In the genomic region with DNA sequence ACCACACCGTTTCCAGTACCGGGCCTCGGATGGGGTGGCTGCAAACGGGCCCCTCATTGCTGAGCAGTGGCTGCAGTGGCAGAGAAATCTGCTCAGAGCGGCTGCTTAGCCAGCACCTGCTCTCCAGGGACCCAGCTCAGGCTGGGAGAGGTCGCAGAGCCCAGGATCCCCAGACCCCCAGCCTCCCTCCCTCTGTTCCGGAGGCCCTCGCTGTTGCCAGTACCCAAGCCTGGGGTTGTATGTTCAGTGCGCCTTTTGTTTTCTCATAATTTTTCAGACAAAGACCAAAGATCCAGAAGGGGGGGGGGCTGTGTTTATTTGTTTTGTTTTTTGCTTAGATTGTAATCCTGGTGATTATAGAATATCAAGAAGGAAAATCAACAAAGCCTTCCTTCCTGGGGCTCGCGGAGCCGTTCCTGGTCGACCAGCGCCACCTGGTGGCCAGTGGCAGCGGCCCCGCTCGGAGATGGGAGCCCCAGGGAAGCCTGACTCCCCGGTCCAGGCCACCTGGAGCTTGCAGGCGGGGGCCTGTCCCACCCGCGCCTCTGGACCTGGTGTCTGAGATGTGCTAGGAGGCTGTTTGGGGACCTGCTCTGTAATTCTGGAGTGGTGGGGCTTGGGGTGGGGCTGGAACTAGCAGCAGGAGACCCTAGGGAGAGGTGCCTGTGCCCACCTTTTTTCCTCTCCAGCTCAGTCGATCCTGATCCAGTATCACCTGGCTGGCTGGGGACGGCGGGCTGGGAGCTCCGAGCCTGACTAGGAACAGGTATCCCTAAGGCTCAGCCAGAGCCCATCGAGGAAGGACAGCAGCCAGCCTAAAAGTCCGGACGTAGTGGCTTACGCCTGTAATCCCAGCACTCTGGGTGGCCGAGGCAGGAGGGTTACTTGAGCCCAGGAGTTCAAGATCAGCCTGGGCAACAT, we compare ENCODE assay signal across 8 cellular contexts.
DNase-seq lines count a peak whose midpoint lies in the region; ATAC-seq, FAIRE-seq and TF ChIP-seq lines count a peak whose summit lies in the region.

No MANE protein-coding gene starts in this region.

- no peaks in the 10 kb centered on the region for H3K36me3 Mint-ChIP-seq in naive thymus-derived CD8-positive, alpha-beta T cell

- no peak for TF ChIP-seq POLR2A in GM12892 (IDR thresholded peaks at IDR 0.05; ENCODE audit: low read depth, low read length)

- DNase-seq in AG04449 (ENCODE audit: low read depth, low spot score) (no peak), GM12892 (ENCODE audit: insufficient read length) (peak; percentile 96), NCI-H774 (lab: John Stamatoyannopoulos, UW) (peak; percentile 13), epithelial cell of esophagus (ENCODE audit: low read depth) (peak; percentile 59)
- peak; percentile 72 for DNase-seq in activated CD8-positive, alpha-beta memory T cell treated with anti-CD3 and anti-CD28 coated beads, Interleukin-2, amount 50 U/mL, for 4 hours
- peak; percentile 41 to 77 (median 58) for DNase-seq in naive thymus-derived CD8-positive, alpha-beta T cell
- DNase-seq in stimulated activated naive CD4-positive, alpha-beta T cell treated with Interleukin-2 at 50 U/mL for 16 hours (lab: John Stamatoyannopoulos, UW), result peak; percentile 50

- no peaks in the 10 kb centered on the region for H3K9me3 Mint-ChIP-seq in naive thymus-derived CD8-positive, alpha-beta T cell

- H3K27ac Mint-ChIP-seq in naive thymus-derived CD8-positive, alpha-beta T cell, result no peak overlapping the region

- CTCF ChIA-PET in AG04449 (lab: Yijun Ruan, JAX), result interaction anchor here (0.6 to 8.1 kb wide), 41 partner anchors 11 to 929 kb away, joined by 3 to 73 read pairs (median 4); no protein-coding TSS in a partner anchor

- H3K4me1 Mint-ChIP-seq in naive thymus-derived CD8-positive, alpha-beta T cell, result peaks cover 0 to 10% (median 0%) of the 10 kb centered on the region in 4 donors

- no peak overlapping the region for H3K4me3 ChIP-seq in AG04449 (ENCODE audit: low read depth, low read length)
- H3K4me3 ChIP-seq in epithelial cell of esophagus (ENCODE audit: low read length), result no peak overlapping the region

- H3K4me3 Mint-ChIP-seq in naive thymus-derived CD8-positive, alpha-beta T cell, result no peak overlapping the region

- POLR2A ChIA-PET in AG04449 (lab: Yijun Ruan, JAX), result no interaction called here
- POLR2A ChIA-PET in naive thymus-derived CD8-positive, alpha-beta T cell (lab: Charles Lee), result no interaction called here

- peak; percentile 90 for TF ChIP-seq CTCF in AG04449 (IDR thresholded peaks at IDR 0.05; ENCODE audit: insufficient read depth, low read length, missing control alignments)
- peak; percentile 87 for TF ChIP-seq CTCF in epithelial cell of esophagus (IDR thresholded peaks at IDR 0.05; ENCODE audit: insufficient read depth, low read depth, low read length, missing control alignments)

- H3K27me3 Mint-ChIP-seq in naive thymus-derived CD8-positive, alpha-beta T cell, result peaks cover 0 to 9% (median 0%) of the 10 kb centered on the region in 5 donors

- ATAC-seq in naive thymus-derived CD8-positive, alpha-beta T cell, result peak; percentile 51 to 58
- no peak for ATAC-seq in HG03108 (IDR thresholded peaks at IDR 0.05; ENCODE audit: unreplicated experiment)

- FAIRE-seq in GM12892 (lab: Jason Lieb, UNC), result no peak
